Comparison of ENCODE assay signal across 3 cellular contexts in the genomic region with DNA sequence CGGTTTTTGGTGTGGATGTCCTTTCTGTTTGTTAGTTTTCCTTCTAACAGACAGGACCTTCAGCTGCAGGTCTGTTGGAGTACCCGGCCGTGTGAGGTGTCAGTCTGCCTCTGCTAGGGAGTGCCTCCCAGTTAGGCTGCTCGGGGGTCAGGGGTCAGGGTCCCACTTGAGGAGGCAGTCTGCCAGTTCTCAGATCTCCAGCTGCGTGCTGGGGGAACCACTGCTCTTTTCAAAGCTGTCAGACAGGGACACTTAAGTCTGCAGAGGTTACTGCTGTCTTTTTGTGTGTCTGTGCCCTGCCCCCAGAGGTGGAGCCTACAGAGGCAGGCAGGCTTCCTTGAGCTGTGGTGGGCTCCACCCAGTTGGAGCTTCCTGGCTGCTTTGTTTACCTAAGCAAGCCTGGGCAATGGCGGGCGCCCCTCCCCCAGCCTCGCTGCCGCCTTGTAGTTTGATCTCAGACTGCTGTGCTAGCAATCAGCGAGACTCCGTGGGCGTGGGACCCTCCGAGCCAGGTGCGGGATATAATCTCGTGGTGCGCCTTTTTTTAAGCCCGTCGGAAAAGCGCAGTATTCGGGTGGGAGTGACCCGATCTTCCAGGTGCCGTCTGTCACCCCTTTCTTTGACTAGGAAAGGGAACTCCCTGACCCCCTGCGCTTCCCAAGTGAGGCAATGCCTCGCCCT. TPM values are rescaled to one million over a fixed set of nuclear protein-coding genes. Genes with fewer than 3 reads are reported as not detected.
"Had no signal": no experiment of that assay in that cellular context is flagged by ENCODE, and none has a peak within 500 bp of the region (broad histone marks: within the 10 kb centered on the region; RNA-seq: fewer than 3 reads in every experiment).

No MANE protein-coding gene starts in this region.

RNA-seq across cellular contexts. Expression of gene FOXD4L1, which starts 21.6 kb away (rescaled TPM):
- total RNA-seq: IMR-90, Right ventricle myocardium inferior, RPMI7951 had no signal
- polyA plus RNA-seq: IMR-90 had no signal
